8 cellular contexts compared by ENCODE assay signal in the genomic region with DNA sequence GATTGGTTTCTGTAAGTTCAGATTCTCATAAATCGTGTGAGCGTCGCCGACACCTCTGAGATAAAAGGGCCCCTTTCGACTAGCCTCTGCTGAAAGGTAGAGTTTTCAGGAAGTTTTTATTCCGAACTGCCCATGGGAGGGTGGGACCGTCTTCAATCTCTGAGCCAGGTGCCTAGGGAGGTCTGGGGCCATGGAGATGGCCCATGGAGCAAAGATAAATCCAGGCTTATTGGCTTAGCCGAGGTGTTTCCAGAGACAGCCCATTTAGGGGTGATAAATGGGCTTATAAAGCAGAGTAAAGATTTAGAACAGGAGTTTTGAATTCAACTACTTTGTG. TPM values are rescaled to one million over a fixed set of nuclear protein-coding genes. Genes with fewer than 3 reads are reported as not detected.
A peak's percentile ranks its signal among the peaks of the same experiment; 100 is the strongest.
DNase-seq lines count a peak whose midpoint lies in the region; ATAC-seq and TF ChIP-seq lines count a peak whose summit lies in the region.

No MANE protein-coding gene starts in this region.

- H3K27me3 ChIP-seq in HUES64 (ENCODE audit: insufficient read depth, low read length), result no peaks in the 10 kb centered on the region

- no peaks in the 10 kb centered on the region for H3K27me3 Mint-ChIP-seq in chondrocyte (ENCODE audit: low read depth)
- H3K27me3 Mint-ChIP-seq in natural killer cell treated with Interleukin-12 subunit alpha and Interleukin-12 subunit beta and Interleukin-15 and Interleukin-18, amount 100 ng/mL, for 72 hours, result no peaks in the 10 kb centered on the region

- H3K4me3 Mint-ChIP-seq in chondrocyte (ENCODE audit: unreplicated experiment), result peak overlapping the region; percentile 91
- H3K4me3 Mint-ChIP-seq in natural killer cell treated with Interleukin-12 subunit alpha and Interleukin-12 subunit beta and Interleukin-15 and Interleukin-18, amount 100 ng/mL, for 72 hours, result peak overlapping the region; percentile 99

- TF ChIP-seq CTCF in 22Rv1 (IDR thresholded peaks at IDR 0.05) (no peak), chondrocyte (IDR thresholded peaks at IDR 0.05) (no peak)

- H3K9me3 ChIP-seq in HUES64 (ENCODE audit: insufficient read depth, low read depth, low read length), result no peaks in the 10 kb centered on the region

- peak overlapping the region; percentile 97 for H3K27ac Mint-ChIP-seq in chondrocyte (ENCODE audit: unreplicated experiment)
- peak overlapping the region; percentile 93 to 95 for H3K27ac Mint-ChIP-seq in natural killer cell treated with Interleukin-12 subunit alpha and Interleukin-12 subunit beta and Interleukin-15 and Interleukin-18, amount 100 ng/mL, for 72 hours

- peak overlapping the region; percentile 83 for H3K9ac ChIP-seq in HUES64 (ENCODE audit: low read depth, low read length)

- DNase-seq in chondrocyte (ENCODE audit: low spot score) (no peak), middle frontal gyrus (ENCODE audit: extremely low spot score, low spot score) (no peak), islet precursor cell (no peak)
- no peak for DNase-seq in natural killer cell treated with Interleukin-12 subunit alpha and Interleukin-12 subunit beta and Interleukin-15 and Interleukin-18, amount 100 ng/mL, for 72 hours (ENCODE audit: low spot score)
- DNase-seq in central memory CD4-positive, alpha-beta T cell, result no peak

- peak; percentile 10 for ATAC-seq in GM19452 (IDR thresholded peaks at IDR 0.05; ENCODE audit: unreplicated experiment)
- ATAC-seq in natural killer cell treated with Interleukin-12 subunit alpha and Interleukin-12 subunit beta and Interleukin-15 and Interleukin-18, amount 100 ng/mL, for 72 hours, result peak in 1 of 2 donors; percentile 0

- WGBS in HUES64, result under 1% methylated on average over 8 of the region's 8 CpGs

- H3K4me1 ChIP-seq in HUES64 (ENCODE audit: insufficient read depth, low read length), result peaks cover 5% of the 10 kb centered on the region; the same call in 1 of the 2 replicates

- peaks cover 25% of the 10 kb centered on the region for H3K4me1 Mint-ChIP-seq in chondrocyte (ENCODE audit: low read depth)
- peaks cover 35 to 43% of the 10 kb centered on the region in 2 donors for H3K4me1 Mint-ChIP-seq in natural killer cell treated with Interleukin-12 subunit alpha and Interleukin-12 subunit beta and Interleukin-15 and Interleukin-18, amount 100 ng/mL, for 72 hours (ENCODE audit: low read depth in 2 of 2)

- no peaks in the 10 kb centered on the region for H3K36me3 Mint-ChIP-seq in chondrocyte (ENCODE audit: low read depth)
- peaks cover 6% of the 10 kb centered on the region for H3K36me3 Mint-ChIP-seq in natural killer cell treated with Interleukin-12 subunit alpha and Interleukin-12 subunit beta and Interleukin-15 and Interleukin-18, amount 100 ng/mL, for 72 hours

- H3K27ac ChIP-seq in 22Rv1, result peak overlapping the region; percentile 83
- peak overlapping the region; percentile 48 for H3K27ac ChIP-seq in HUES64 (ENCODE audit: low read depth, low read length)

- peak overlapping the region; percentile 84 for H3K4me3 ChIP-seq in HUES64 (ENCODE audit: low read length)

- no peaks in the 10 kb centered on the region for H3K9me3 Mint-ChIP-seq in chondrocyte (ENCODE audit: low read depth)
- H3K9me3 Mint-ChIP-seq in natural killer cell treated with Interleukin-12 subunit alpha and Interleukin-12 subunit beta and Interleukin-15 and Interleukin-18, amount 100 ng/mL, for 72 hours, result no peaks in the 10 kb centered on the region

- peaks cover 16% of the 10 kb centered on the region for H3K36me3 ChIP-seq in HUES64 (ENCODE audit: insufficient read depth, low read length)

RNA-seq across cellular contexts. Expression of a gene that starts 0.4 kb away (rescaled TPM):
- 28.3 TPM for polyA plus RNA-seq in HUES64 (2013, experiment 1 of 2)
- polyA plus RNA-seq in HUES64 (2013, experiment 2 of 2), result 26.4 TPM
- 10.2 to 16.3 TPM (median 12.5 TPM) in 3 replicates for total RNA-seq in chondrocyte
- 10 to 100 TPM; 39.2 to 64.0 TPM for total RNA-seq in natural killer cell treated with Interleukin-12 subunit alpha and Interleukin-12 subunit beta and Interleukin-15 and Interleukin-18, amount 100 ng/mL, for 72 hours

RNA-seq across cellular contexts. Expression of a gene that starts 0.7 kb away (rescaled TPM):
- 1.1 TPM for polyA plus RNA-seq in HUES64 (2013, experiment 1 of 2)
- 1.7 TPM for polyA plus RNA-seq in HUES64 (2013, experiment 2 of 2)
- total RNA-seq in chondrocyte, result 2.9 to 3.4 TPM (median 3.2 TPM) in 3 replicates
- 1 to 10 TPM; 3.0 to 3.6 TPM for total RNA-seq in natural killer cell treated with Interleukin-12 subunit alpha and Interleukin-12 subunit beta and Interleukin-15 and Interleukin-18, amount 100 ng/mL, for 72 hours
